36 cellular contexts compared by ENCODE assay signal in the genomic region with DNA sequence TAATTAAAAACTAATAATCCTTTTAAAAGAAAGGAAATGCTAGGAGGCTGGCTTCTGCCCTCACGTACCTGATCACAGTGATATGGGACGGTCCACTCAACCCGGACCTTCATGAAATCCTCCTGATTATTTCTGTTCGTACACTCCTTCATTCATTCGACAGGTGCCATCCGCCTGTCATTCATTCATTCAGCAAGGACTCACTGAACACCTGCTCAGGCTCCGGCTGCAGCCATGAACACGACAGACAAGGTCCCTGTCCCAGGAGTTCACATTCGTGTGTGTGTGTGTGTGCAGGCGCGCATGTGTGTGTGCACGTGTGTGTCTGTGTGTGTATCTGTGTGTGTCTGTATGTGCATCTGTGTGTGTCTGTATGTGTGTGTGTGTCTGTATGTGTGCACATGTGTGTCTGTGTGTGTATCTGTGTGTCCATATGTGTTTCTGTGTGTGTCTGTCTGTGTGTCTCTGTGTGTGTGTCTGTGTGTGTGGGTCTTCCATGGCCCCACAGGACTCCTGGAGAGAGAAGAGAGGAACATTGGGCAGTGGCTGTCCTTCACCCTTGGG. TPM values are rescaled to one million over a fixed set of nuclear protein-coding genes. Genes with fewer than 3 reads are reported as not detected.
"Had no signal": no experiment of that assay in that cellular context is flagged by ENCODE, and none has a peak within 500 bp of the region (broad histone marks: within the 10 kb centered on the region; RNA-seq: fewer than 3 reads in every experiment).

No MANE protein-coding gene starts in this region.

- H3K9me3 Mint-ChIP-seq: activated B cell treated with CpG ODN at 0.5 μM for 24 hours; activated CD4-positive, alpha-beta memory T cell treated with anti-CD3 and anti-CD28 coated beads for 36 hours; activated CD4-positive, alpha-beta T cell treated with anti-CD3 and anti-CD28 coated beads, Interleukin-2, amount 10 ng/mL, durations not matched to agents 24 days and 14 days; activated naive CD4-positive, alpha-beta T cell treated with anti-CD3 and anti-CD28 coated beads for 36 hours; activated naive CD4-positive, alpha-beta T cell treated with anti-CD3 and anti-CD28 coated beads, Interleukin-2, amount 50 U/mL, for 24 hours; activated naive CD8-positive, alpha-beta T cell treated with anti-CD3 and anti-CD28 coated beads for 36 hours; activated naive CD8-positive, alpha-beta T cell treated with anti-CD3 and anti-CD28 coated beads, Interleukin-2, amount 50 U/mL, for 24 hours; activated T-helper 1 cell treated with anti-CD3 and anti-CD28 coated beads, Interleukin-12 subunit alpha, Interleukin-12 subunit beta, Interleukin-2, Interleukin-4 antibody, amounts not matched to agents 30 ng/mL and 10 ng/mL and 1 ng/mL, durations not matched to agents 14 hours and 24 hours and 36 hours; activated T-helper 2 cell treated with anti-CD3 and anti-CD28 coated beads, Interferon-gamma antibody, Interleukin-2, Interleukin-4, amounts not matched to agents 10 μg/mL and 5 μg/mL and 100 μg/mL, durations not matched to agents 14 hours and 24 hours and 36 hours; T-helper 2 cell treated with Interferon-gamma antibody and Interleukin-4, amounts not matched to agents 5 μg/mL and 100 μg/mL, for 36 hours had no signal

- ATAC-seq: activated CD4-positive, CD25-positive, alpha-beta regulatory T cell treated with anti-CD3 and anti-CD28 coated beads, Interleukin-2, amount 50 U/mL, for 24 hours; activated CD8-positive, alpha-beta memory T cell treated with anti-CD3 and anti-CD28 coated beads, Interleukin-2, amount 10 ng/mL, durations not matched to agents 7 days and 5 days; activated CD8-positive, alpha-beta T cell treated with anti-CD3 and anti-CD28 coated beads, Interleukin-2, amount 10 ng/mL, durations not matched to agents 7 days and 5 days; activated naive CD8-positive, alpha-beta T cell treated with anti-CD3 and anti-CD28 coated beads, Interleukin-2, amount 50 U/mL, for 24 hours; body of pancreas; gastroesophageal sphincter; T-helper 17 cell had no signal

- DNase-seq: activated B cell treated with CpG ODN at 0.5 μM for 24 hours; activated CD4-positive, alpha-beta memory T cell treated with anti-CD3 and anti-CD28 coated beads for 36 hours; activated CD4-positive, alpha-beta T cell treated with anti-CD3 and anti-CD28 coated beads, Interleukin-2, amount 10 ng/mL, durations not matched to agents 24 days and 14 days; activated CD8-positive, alpha-beta memory T cell treated with anti-CD3 and anti-CD28 coated beads, Interleukin-2, amount 10 ng/mL, durations not matched to agents 7 days and 5 days; activated CD8-positive, alpha-beta memory T cell treated with anti-CD3 and anti-CD28 coated beads, Interleukin-2, amount 50 U/mL, for 4 hours; activated CD8-positive, alpha-beta T cell treated with anti-CD3 and anti-CD28 coated beads, Interleukin-2, amount 10 ng/mL, durations not matched to agents 7 days and 5 days; activated effector memory CD4-positive, alpha-beta T cell treated with anti-CD3 and anti-CD28 coated beads, Interleukin-2, amount 50 U/mL, for 16 hours; activated naive CD4-positive, alpha-beta T cell treated with anti-CD3 and anti-CD28 coated beads for 36 hours; activated naive CD8-positive, alpha-beta T cell treated with anti-CD3 and anti-CD28 coated beads for 36 hours; activated naive CD8-positive, alpha-beta T cell treated with anti-CD3 and anti-CD28 coated beads, Interleukin-2, amount 50 U/mL, for 24 hours; activated T-cell treated with anti-CD3 and anti-CD28 coated beads, Interleukin-2, amount 50 U/mL, for 1 hour; activated T-cell treated with anti-CD3 and anti-CD28 coated beads, Interleukin-2, amount 50 U/mL, for 48 hours; adrenal gland; amygdala; aorta; body of pancreas; central memory CD4-positive, alpha-beta T cell; cerebellar nuclear complex; colonic mucosa; effector CD8-positive, alpha-beta T cell; esophagus squamous epithelium; foreskin melanocyte; T-helper 1 cell; T-helper 17 cell; T1000; WERI-Rb-1 had no signal

- H3K4me3 ChIP-seq: adrenal gland, body of pancreas, cardiac muscle cell, colonic mucosa, esophagus squamous epithelium, gastroesophageal sphincter had no signal

- H3K4me3 Mint-ChIP-seq: activated B cell treated with CpG ODN at 0.5 μM for 24 hours; activated CD4-positive, alpha-beta memory T cell treated with anti-CD3 and anti-CD28 coated beads for 36 hours; activated CD4-positive, alpha-beta T cell treated with anti-CD3 and anti-CD28 coated beads, Interleukin-2, amount 10 ng/mL, durations not matched to agents 24 days and 14 days; activated CD8-positive, alpha-beta memory T cell treated with anti-CD3 and anti-CD28 coated beads, Interleukin-2, amount 10 ng/mL, durations not matched to agents 7 days and 5 days; activated CD8-positive, alpha-beta T cell treated with anti-CD3 and anti-CD28 coated beads, Interleukin-2, amount 10 ng/mL, durations not matched to agents 7 days and 5 days; activated naive CD4-positive, alpha-beta T cell treated with anti-CD3 and anti-CD28 coated beads for 36 hours; activated naive CD4-positive, alpha-beta T cell treated with anti-CD3 and anti-CD28 coated beads, Interleukin-2, amount 50 U/mL, for 24 hours; activated naive CD8-positive, alpha-beta T cell treated with anti-CD3 and anti-CD28 coated beads for 36 hours; activated naive CD8-positive, alpha-beta T cell treated with anti-CD3 and anti-CD28 coated beads, Interleukin-2, amount 50 U/mL, for 24 hours; activated T-helper 1 cell treated with anti-CD3 and anti-CD28 coated beads, Interleukin-12 subunit alpha, Interleukin-12 subunit beta, Interleukin-2, Interleukin-4 antibody, amounts not matched to agents 30 ng/mL and 10 ng/mL and 1 ng/mL, durations not matched to agents 14 hours and 24 hours and 36 hours; T-helper 17 cell; T-helper 2 cell treated with Interferon-gamma antibody and Interleukin-4, amounts not matched to agents 5 μg/mL and 100 μg/mL, for 36 hours had no signal

- H3K27me3 ChIP-seq: adrenal gland, body of pancreas, cardiac muscle cell, colonic mucosa had no signal

- FAIRE-seq: endometrium, endothelial cell of umbilical vein had no signal

- H3K27ac ChIP-seq: adrenal gland, body of pancreas, cardiac muscle cell, colonic mucosa, epithelial cell of prostate, esophagus squamous epithelium, gastroesophageal sphincter, WERI-Rb-1 had no signal

- H3K4me1 Mint-ChIP-seq: activated B cell treated with CpG ODN at 0.5 μM for 24 hours; activated naive CD4-positive, alpha-beta T cell treated with anti-CD3 and anti-CD28 coated beads, Interleukin-2, amount 50 U/mL, for 24 hours; activated naive CD8-positive, alpha-beta T cell treated with anti-CD3 and anti-CD28 coated beads, Interleukin-2, amount 50 U/mL, for 24 hours had no signal

- H3K36me3 Mint-ChIP-seq: activated CD4-positive, alpha-beta memory T cell treated with anti-CD3 and anti-CD28 coated beads for 36 hours; activated CD8-positive, alpha-beta memory T cell treated with anti-CD3 and anti-CD28 coated beads, Interleukin-2, amount 10 ng/mL, durations not matched to agents 7 days and 5 days; activated naive CD4-positive, alpha-beta T cell treated with anti-CD3 and anti-CD28 coated beads, Interleukin-2, amount 50 U/mL, for 24 hours; activated naive CD8-positive, alpha-beta T cell treated with anti-CD3 and anti-CD28 coated beads for 36 hours had no signal

- H3K4me1 ChIP-seq: adrenal gland, body of pancreas, colonic mucosa, esophagus squamous epithelium, gastroesophageal sphincter had no signal

- H3K27me3 Mint-ChIP-seq: activated CD4-positive, alpha-beta T cell treated with anti-CD3 and anti-CD28 coated beads, Interleukin-2, amount 10 ng/mL, durations not matched to agents 24 days and 14 days; activated naive CD4-positive, alpha-beta T cell treated with anti-CD3 and anti-CD28 coated beads, Interleukin-2, amount 50 U/mL, for 24 hours; activated naive CD8-positive, alpha-beta T cell treated with anti-CD3 and anti-CD28 coated beads for 36 hours; activated naive CD8-positive, alpha-beta T cell treated with anti-CD3 and anti-CD28 coated beads, Interleukin-2, amount 50 U/mL, for 24 hours had no signal

- H3K27ac Mint-ChIP-seq: activated B cell treated with CpG ODN at 0.5 μM for 24 hours; activated CD4-positive, alpha-beta memory T cell treated with anti-CD3 and anti-CD28 coated beads for 36 hours; activated CD4-positive, alpha-beta T cell treated with anti-CD3 and anti-CD28 coated beads, Interleukin-2, amount 10 ng/mL, durations not matched to agents 24 days and 14 days; activated CD8-positive, alpha-beta memory T cell treated with anti-CD3 and anti-CD28 coated beads, Interleukin-2, amount 10 ng/mL, durations not matched to agents 7 days and 5 days; activated CD8-positive, alpha-beta T cell treated with anti-CD3 and anti-CD28 coated beads, Interleukin-2, amount 10 ng/mL, durations not matched to agents 7 days and 5 days; activated naive CD4-positive, alpha-beta T cell treated with anti-CD3 and anti-CD28 coated beads for 36 hours; activated naive CD4-positive, alpha-beta T cell treated with anti-CD3 and anti-CD28 coated beads, Interleukin-2, amount 50 U/mL, for 24 hours; activated naive CD8-positive, alpha-beta T cell treated with anti-CD3 and anti-CD28 coated beads for 36 hours; activated naive CD8-positive, alpha-beta T cell treated with anti-CD3 and anti-CD28 coated beads, Interleukin-2, amount 50 U/mL, for 24 hours; activated T-helper 1 cell treated with anti-CD3 and anti-CD28 coated beads, Interleukin-12 subunit alpha, Interleukin-12 subunit beta, Interleukin-2, Interleukin-4 antibody, amounts not matched to agents 30 ng/mL and 10 ng/mL and 1 ng/mL, durations not matched to agents 14 hours and 24 hours and 36 hours; activated T-helper 2 cell treated with anti-CD3 and anti-CD28 coated beads, Interferon-gamma antibody, Interleukin-2, Interleukin-4, amounts not matched to agents 10 μg/mL and 5 μg/mL and 100 μg/mL, durations not matched to agents 14 hours and 24 hours and 36 hours; T-helper 17 cell; T-helper 2 cell treated with Interferon-gamma antibody and Interleukin-4, amounts not matched to agents 5 μg/mL and 100 μg/mL, for 36 hours had no signal

- H3K36me3 ChIP-seq: adrenal gland, cardiac muscle cell, colonic mucosa, esophagus squamous epithelium, gastroesophageal sphincter, WERI-Rb-1 had no signal

- H3K9me3 ChIP-seq: adrenal gland, body of pancreas, colonic mucosa, esophagus squamous epithelium, gastroesophageal sphincter had no signal

RNA-seq across cellular contexts. Expression of gene CCNE1, which starts 28.1 kb away (rescaled TPM):
- total RNA-seq: body of pancreas had no signal
